Comparison of ENCODE assay signal across 6 cellular contexts in the genomic region with DNA sequence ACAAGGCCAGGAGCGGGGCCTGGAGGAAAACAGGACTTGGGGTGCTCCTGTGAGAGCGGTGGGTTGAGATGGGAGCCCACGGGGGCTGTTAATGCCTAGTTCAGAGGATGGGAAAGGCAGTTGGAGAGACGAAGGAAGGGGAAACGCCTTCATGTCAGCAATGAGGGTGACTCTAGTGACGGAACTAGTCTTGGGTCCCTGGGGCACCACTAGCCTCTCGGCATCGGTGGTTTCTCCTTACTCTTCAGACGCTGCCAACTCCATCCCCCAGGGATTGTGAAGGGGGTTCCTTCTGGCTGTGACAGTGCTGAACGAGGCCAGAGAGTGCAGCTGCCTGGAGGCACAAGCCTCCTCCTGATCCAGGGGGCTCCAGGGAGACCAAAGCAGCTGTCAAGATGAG. TPM values are rescaled to one million over a fixed set of nuclear protein-coding genes. Genes with fewer than 3 reads are reported as not detected.
DNase-seq lines count a peak whose midpoint lies in the region; ATAC-seq and TF ChIP-seq lines count a peak whose summit lies in the region.

No MANE protein-coding gene starts in this region.

- peaks cover 32% of the 10 kb centered on the region for H3K4me1 Mint-ChIP-seq in activated naive CD8-positive, alpha-beta T cell treated with anti-CD3 and anti-CD28 coated beads, Interleukin-2, amount 50 U/mL, for 24 hours

- H3K27me3 Mint-ChIP-seq in activated naive CD8-positive, alpha-beta T cell treated with anti-CD3 and anti-CD28 coated beads, Interleukin-2, amount 50 U/mL, for 24 hours, result no peaks in the 10 kb centered on the region

- DNase-seq in GM06990 (ENCODE audit: extremely low read depth, insufficient read length) (no peak), mucosa of descending colon (no peak), HuH-7.5 (ENCODE audit: low spot score) (no peak), GDM1 (lab: John Stamatoyannopoulos, UW) (no peak)
- DNase-seq in activated naive CD8-positive, alpha-beta T cell treated with anti-CD3 and anti-CD28 coated beads, Interleukin-2, amount 50 U/mL, for 24 hours, result no peak

- H3K27ac Mint-ChIP-seq in activated naive CD8-positive, alpha-beta T cell treated with anti-CD3 and anti-CD28 coated beads, Interleukin-2, amount 50 U/mL, for 24 hours, result peak overlapping the region; percentile 88

- peaks cover 16% of the 10 kb centered on the region for H3K36me3 Mint-ChIP-seq in activated naive CD8-positive, alpha-beta T cell treated with anti-CD3 and anti-CD28 coated beads, Interleukin-2, amount 50 U/mL, for 24 hours (ENCODE audit: low read depth)

- H3K4me3 ChIP-seq in GM06990 (replicated peaks; ENCODE audit: low read depth, low read length), result peak overlapping the region; percentile 91
- H3K4me3 ChIP-seq in mucosa of descending colon, result peak overlapping the region; percentile 71

- peaks cover 23% of the 10 kb centered on the region for H3K4me1 ChIP-seq in mucosa of descending colon (ENCODE audit: low read depth)

- no peak for ATAC-seq in activated naive CD8-positive, alpha-beta T cell treated with anti-CD3 and anti-CD28 coated beads, Interleukin-2, amount 50 U/mL, for 24 hours
- ATAC-seq in mucosa of descending colon (no peak), GM19395 (IDR thresholded peaks at IDR 0.05; ENCODE audit: unreplicated experiment) (no peak)

- no peaks in the 10 kb centered on the region for H3K9me3 Mint-ChIP-seq in activated naive CD8-positive, alpha-beta T cell treated with anti-CD3 and anti-CD28 coated beads, Interleukin-2, amount 50 U/mL, for 24 hours

- no peaks in the 10 kb centered on the region for H3K27me3 ChIP-seq in GM06990 (replicated peaks; ENCODE audit: control insufficient read depth, insufficient read depth, low read length)

- H3K36me3 ChIP-seq in GM06990 (ENCODE audit: control insufficient read depth, insufficient read depth, low read length), result no peaks in the 10 kb centered on the region; the same call in 1 of the 2 replicates
- no peaks in the 10 kb centered on the region for H3K36me3 ChIP-seq in mucosa of descending colon (ENCODE audit: low read depth)

- intact Hi-C loops in mucosa of descending colon (cut with DNase I, micrococcal nuclease), result loop anchor here in 1 of 2 donors (10.0 kb wide), 1 partner anchor 77 kb away; no protein-coding TSS in a partner anchor

- H3K4me3 Mint-ChIP-seq in activated naive CD8-positive, alpha-beta T cell treated with anti-CD3 and anti-CD28 coated beads, Interleukin-2, amount 50 U/mL, for 24 hours, result peak overlapping the region; percentile 90

- no peaks in the 10 kb centered on the region for H3K9me3 ChIP-seq in mucosa of descending colon

- TF ChIP-seq CTCF in GM06990 (IDR thresholded peaks at IDR 0.05; ENCODE audit: insufficient read depth, low read length, poor library complexity, severe bottlenecking), result no peak
- TF ChIP-seq CTCF in mucosa of descending colon (IDR thresholded peaks at IDR 0.05), result no peak

RNA-seq across cellular contexts. Expression of gene CAMTA2, which starts 0.7 kb away (rescaled TPM):
- 10 to 100 TPM; 56.6 to 71.7 (median 57.1) TPM for total RNA-seq in mucosa of descending colon

RNA-seq across cellular contexts. Expression of gene INCA1, which starts 9.2 kb away (rescaled TPM):
- 1 to 10 TPM; 1.8 to 4.5 (median 3.5) TPM for total RNA-seq in mucosa of descending colon

RNA-seq across cellular contexts. Expression of gene KIF1C, which starts 9.6 kb away (rescaled TPM):
- total RNA-seq in mucosa of descending colon, result 100 to 1,000 TPM; 219 to 286 (median 273) TPM

RNA-seq across cellular contexts. Expression of gene SPAG7, which starts 20.6 kb away (rescaled TPM):
- 10 to 100 TPM; 41.3 to 54.0 (median 51.7) TPM for total RNA-seq in mucosa of descending colon

RNA-seq across cellular contexts. Expression of gene ENO3, which starts 37.2 kb away (rescaled TPM):
- 10 to 100 TPM in 2 of 3 donors, 1 to 10 TPM in 1; 8.6 to 12.4 (median 10.1) TPM for total RNA-seq in mucosa of descending colon
